In genomic region chr6:83884523-83884922, GRCh38 we compare ENCODE assay signal across 8 cellular contexts. TPM values are rescaled to one million over a fixed set of nuclear protein-coding genes. Genes with fewer than 3 reads are reported as not detected.
DNase-seq lines count a peak whose midpoint lies in the region; ATAC-seq, FAIRE-seq and TF ChIP-seq lines count a peak whose summit lies in the region.

No MANE protein-coding gene starts in this region.

- no peak overlapping the region for H3K4me3 Mint-ChIP-seq in activated CD4-positive, alpha-beta T cell treated with anti-CD3 and anti-CD28 coated beads, Interleukin-2, amount 10 ng/mL, durations not matched to agents 24 days and 14 days

- H3K9me3 ChIP-seq in OCI-LY1 (ENCODE audit: low read length) = peaks cover 2% of the 10 kb centered on the region; the same call in 1 of the 2 replicates

- no peaks in the 10 kb centered on the region for H3K36me3 Mint-ChIP-seq in activated CD4-positive, alpha-beta T cell treated with anti-CD3 and anti-CD28 coated beads, Interleukin-2, amount 10 ng/mL, durations not matched to agents 24 days and 14 days (ENCODE audit: low read depth)

- no peaks in the 10 kb centered on the region for H4K20me1 ChIP-seq in OCI-LY1 (ENCODE audit: insufficient read depth, low read length)

- intact Hi-C loops in activated CD4-positive, alpha-beta T cell treated with anti-CD3 and anti-CD28 coated beads, Interleukin-2, amount 10 ng/mL, durations not matched to agents 24 days and 14 days (cut with micrococcal nuclease) = loop anchor here (1.0 kb wide), 2 partner anchors 337 to 343 kb away; partner anchors contain the start of gene CEP162

- peak; percentile 94 for ATAC-seq in GM21717 (IDR thresholded peaks at IDR 0.05; ENCODE audit: unreplicated experiment)

- FAIRE-seq in HTR-8/SVneo (lab: Jason Lieb, UNC) = peak; percentile 28

- H3K9me2 ChIP-seq in OCI-LY1 (ENCODE audit: low read depth, low read length) = no peaks in the 10 kb centered on the region

- no peaks in the 10 kb centered on the region for H3K27me3 Mint-ChIP-seq in activated CD4-positive, alpha-beta T cell treated with anti-CD3 and anti-CD28 coated beads, Interleukin-2, amount 10 ng/mL, durations not matched to agents 24 days and 14 days

- no peak overlapping the region for H3K4me3 ChIP-seq in OCI-LY1 (ENCODE audit: low read depth, low read length, poor library complexity, severe bottlenecking)

- H3K4me1 Mint-ChIP-seq in activated CD4-positive, alpha-beta T cell treated with anti-CD3 and anti-CD28 coated beads, Interleukin-2, amount 10 ng/mL, durations not matched to agents 24 days and 14 days = peaks cover 2% of the 10 kb centered on the region

- H3K27ac Mint-ChIP-seq in activated CD4-positive, alpha-beta T cell treated with anti-CD3 and anti-CD28 coated beads, Interleukin-2, amount 10 ng/mL, durations not matched to agents 24 days and 14 days = no peak overlapping the region

- H3K9ac ChIP-seq in OCI-LY1 (ENCODE audit: low read length) = no peak overlapping the region

- no peak overlapping the region for H3K4me2 ChIP-seq in OCI-LY1 (ENCODE audit: low read length)

- TF ChIP-seq CTCF in OCI-LY1 (IDR thresholded peaks at IDR 0.05; ENCODE audit: low read length) = peak; percentile 80

- no peaks in the 10 kb centered on the region for H3K27me3 ChIP-seq in OCI-LY1 (ENCODE audit: insufficient read depth, low read length)

- H2AFZ ChIP-seq in OCI-LY1 (ENCODE audit: low read length) = no peak overlapping the region

- no peaks in the 10 kb centered on the region for H3F3A ChIP-seq in OCI-LY1 (ENCODE audit: insufficient read depth, low read length)

- peaks cover 14% of the 10 kb centered on the region for H3K79me2 ChIP-seq in OCI-LY1 (ENCODE audit: insufficient read depth, low read length)

- no peaks in the 10 kb centered on the region for H3K9me3 Mint-ChIP-seq in activated CD4-positive, alpha-beta T cell treated with anti-CD3 and anti-CD28 coated beads, Interleukin-2, amount 10 ng/mL, durations not matched to agents 24 days and 14 days

- peaks cover 4% of the 10 kb centered on the region for H3K4me1 ChIP-seq in OCI-LY1 (ENCODE audit: insufficient read depth, low read length, severe bottlenecking)

- peak; percentile 59 for DNase-seq in activated CD4-positive, alpha-beta T cell treated with anti-CD3 and anti-CD28 coated beads, Interleukin-2, amount 10 ng/mL, durations not matched to agents 24 days and 14 days
- no peak for DNase-seq in activated CD4-positive, alpha-beta T cell treated with anti-CD3 and anti-CD28 coated beads for 1 hour
- DNase-seq in HTR-8/SVneo (ENCODE audit: insufficient read length, low spot score) = peak; percentile 25
- peak; percentile 29 for DNase-seq in dedifferentiated amniotic fluid mesenchymal stem cell (ENCODE audit: extremely low spot score)
- DNase-seq in middle frontal gyrus (ENCODE audit: extremely low spot score, low spot score) = peak; percentile 43
- DNase-seq in stimulated activated CD4-positive, alpha-beta T cell treated with anti-CD3 and anti-CD28 coated beads, Interleukin-12 subunit alpha, Interleukin-12 subunit beta, amount 100 ng/mL, for 4 hours = no peak

- no peaks in the 10 kb centered on the region for H3K36me3 ChIP-seq in OCI-LY1 (ENCODE audit: insufficient read depth, low read length)

- no peak overlapping the region for H3K27ac ChIP-seq in OCI-LY1 (ENCODE audit: low read depth, low read length, poor library complexity, severe bottlenecking)

RNA-seq across cellular contexts. Expression of gene CYB5R4, which starts 25.0 kb away (rescaled TPM):
- 24.7 and 27.0 TPM in 2 replicates for total RNA-seq in activated CD4-positive, alpha-beta T cell treated with anti-CD3 and anti-CD28 coated beads, Interleukin-2, amount 10 ng/mL, durations not matched to agents 24 days and 14 days

RNA-seq across cellular contexts. Expression of gene RIPPLY2, which starts 31.4 kb away (rescaled TPM):
- total RNA-seq in activated CD4-positive, alpha-beta T cell treated with anti-CD3 and anti-CD28 coated beads, Interleukin-2, amount 10 ng/mL, durations not matched to agents 24 days and 14 days = not detected in 2 replicates

Comparison
In these comparisons a context has a peak if more than half of its experiments do, and no peak if none do; other contexts are left out.
1. DNase-seq: peak in activated CD4-positive, alpha-beta T cell treated with anti-CD3 and anti-CD28 coated beads, Interleukin-2, amount 10 ng/mL, durations not matched to agents 24 days and 14 days (single experiment), HTR-8/SVneo (single experiment), dedifferentiated amniotic fluid mesenchymal stem cell (single experiment) and middle frontal gyrus (single experiment); none in activated CD4-positive, alpha-beta T cell treated with anti-CD3 and anti-CD28 coated beads for 1 hour (single experiment) and stimulated activated CD4-positive, alpha-beta T cell treated with anti-CD3 and anti-CD28 coated beads, Interleukin-12 subunit alpha, Interleukin-12 subunit beta, amount 100 ng/mL, for 4 hours (single experiment).